In the genomic region with DNA sequence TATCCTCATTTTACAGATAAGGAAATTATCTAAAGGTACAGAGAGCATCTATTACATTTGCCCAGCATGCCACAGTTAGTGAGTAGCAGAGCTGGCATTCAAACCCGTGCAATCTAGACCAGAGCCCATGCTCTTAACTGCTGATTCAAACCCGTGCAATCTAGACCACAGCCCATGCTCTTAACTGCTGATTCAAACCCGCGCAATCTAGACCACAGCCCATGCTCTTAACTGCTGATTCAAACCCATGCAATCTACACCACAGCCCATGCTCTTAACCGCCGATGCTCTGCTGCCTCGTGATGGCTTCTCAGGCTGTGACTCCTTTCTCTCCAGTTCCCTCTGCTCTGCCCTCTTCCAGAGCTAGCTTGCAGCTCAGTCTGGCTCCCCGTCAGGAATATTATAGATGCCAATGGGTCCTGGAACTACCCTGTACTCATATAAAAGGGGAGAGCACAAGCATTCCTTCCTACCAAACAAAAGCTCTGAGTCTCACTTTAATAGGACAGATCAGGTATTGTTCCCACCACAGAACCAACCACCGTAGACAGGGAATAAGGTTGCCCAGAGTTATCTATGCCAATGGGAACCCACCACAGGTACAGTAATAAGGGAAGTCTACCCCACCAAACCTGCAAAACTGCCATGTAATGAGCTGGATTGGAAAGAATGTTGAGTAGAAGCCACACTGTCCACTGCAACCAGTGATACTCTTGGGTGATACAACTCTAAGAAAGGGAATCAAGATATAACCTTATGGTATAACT, we compare ENCODE assay signal across 10 cellular contexts.
DNase-seq lines count a peak whose midpoint lies in the region; ATAC-seq, FAIRE-seq and TF ChIP-seq lines count a peak whose summit lies in the region.
"Had no signal": no experiment of that assay in that cellular context is flagged by ENCODE, and none has a peak within 500 bp of the region (broad histone marks: within the 10 kb centered on the region; RNA-seq: fewer than 3 reads in every experiment).

No MANE protein-coding gene starts in this region.

- no peaks in the 10 kb centered on the region for H3K9me3 ChIP-seq in thyroid gland

- no peak for ATAC-seq in HG03565 (IDR thresholded peaks at IDR 0.05; ENCODE audit: unreplicated experiment)
- ATAC-seq in GM21381 (IDR thresholded peaks at IDR 0.05; ENCODE audit: unreplicated experiment) = no peak

- peak; percentile 3 for DNase-seq in stimulated activated naive CD4-positive, alpha-beta T cell treated with Interleukin-2 at 50 U/mL for 16 hours (lab: John Stamatoyannopoulos, UW)
- DNase-seq in stimulated activated naive CD4-positive, alpha-beta T cell (lab: John Stamatoyannopoulos, UW) = no peak
- DNase-seq in SW480 (ENCODE audit: low spot score) = peak; percentile 72
- peak; percentile 85 for DNase-seq in fibroblast of villous mesenchyme (ENCODE audit: low read depth)
- DNase-seq in urothelium cell line (ENCODE audit: low spot score) = peak; percentile 20
- no peak for DNase-seq in thyroid gland
- DNase-seq: cortex of kidney had no signal

- H3K4me1 ChIP-seq in thyroid gland = no peaks in the 10 kb centered on the region

- no peaks in the 10 kb centered on the region for H3K36me3 ChIP-seq in thyroid gland

- WGBS in thyroid gland, 2 donors = 82 to 84% methylated on average over 8 of the region's 9 CpGs

- intact Hi-C loops in thyroid gland (cut with DNase I) = no loop called here

- no peak for TF ChIP-seq CTCF in fibroblast of villous mesenchyme (IDR thresholded peaks at IDR 0.05; ENCODE audit: insufficient read depth, low read depth, low read length)
- TF ChIP-seq CTCF in thyroid gland (IDR thresholded peaks at IDR 0.05) = no peak

- peak; percentile 23 for FAIRE-seq in urothelium cell line (lab: Jason Lieb, UNC)

- no peak overlapping the region for H3K27ac ChIP-seq in thyroid gland
- H3K27ac ChIP-seq: SK-N-MC had no signal

- TF ChIP-seq POLR2A in thyroid gland (IDR thresholded peaks at IDR 0.05) = no peak

- H3K4me3 ChIP-seq in fibroblast of villous mesenchyme (ENCODE audit: low read depth, low read length) (no peak overlapping the region), thyroid gland (replicated peaks in 1 of 3) (no peak overlapping the region)
- H3K4me3 ChIP-seq: SK-N-MC had no signal

- H3K27me3 ChIP-seq in thyroid gland = no peaks in the 10 kb centered on the region

Comparison
In these comparisons a context has a peak if more than half of its experiments do, and no peak if none do; other contexts are left out.
1. DNase-seq: peak in stimulated activated naive CD4-positive, alpha-beta T cell treated with Interleukin-2 at 50 U/mL for 16 hours (single experiment), SW480 (single experiment), fibroblast of villous mesenchyme (single experiment) and urothelium cell line (single experiment); none in stimulated activated naive CD4-positive, alpha-beta T cell (0 of 6) and thyroid gland (0 of 2).